Comparison of ENCODE assay signal across 16 cellular contexts in the genomic region with DNA sequence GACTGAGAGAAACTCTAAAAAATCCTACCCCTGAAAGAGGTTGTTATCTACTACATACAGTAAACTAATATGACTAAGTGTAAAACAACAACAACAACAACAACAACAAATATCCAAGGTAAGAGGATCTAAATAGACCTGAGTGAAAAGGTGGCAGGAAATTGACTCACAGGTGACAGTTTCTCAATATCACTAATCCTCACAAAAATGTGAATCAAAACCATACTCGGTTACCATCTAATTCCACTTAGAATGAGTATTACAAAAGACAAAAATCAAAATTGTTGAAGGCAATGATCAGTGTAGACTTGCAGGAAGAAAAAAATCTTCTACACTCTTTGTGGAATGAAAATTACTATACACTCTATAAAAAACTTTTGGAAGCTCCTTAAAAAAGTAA. TPM values are rescaled to one million over a fixed set of nuclear protein-coding genes. Genes with fewer than 3 reads are reported as not detected.
"Had no signal": no experiment of that assay in that cellular context is flagged by ENCODE, and none has a peak within 500 bp of the region (broad histone marks: within the 10 kb centered on the region; RNA-seq: fewer than 3 reads in every experiment).

No MANE protein-coding gene starts in this region.

- ATAC-seq: left colon had no signal

- H3K4me3 ChIP-seq: cardiac muscle cell, lung, right atrium auricular region had no signal

- DNase-seq: activated CD4-positive, CD25-positive, alpha-beta regulatory T cell treated with anti-CD3 and anti-CD28 coated beads, Interleukin-2, amount 50 U/mL, for 72 hours; effector CD4-positive, alpha-beta T cell; foreskin melanocyte; head of caudate nucleus; left colon; naive B cell; small intestine; trophoblast cell had no signal

- H3K27me3 ChIP-seq: cardiac muscle cell, right atrium auricular region had no signal

- FAIRE-seq: astrocyte, colon, small intestine had no signal

- H3K4me3 Mint-ChIP-seq: naive B cell had no signal

- H3K9me3 ChIP-seq: right atrium auricular region had no signal

- H3K4me1 ChIP-seq: right atrium auricular region had no signal

- H3K9me3 Mint-ChIP-seq: naive B cell had no signal

- H3K27ac ChIP-seq: cardiac muscle cell, right atrium auricular region had no signal

- H3K27me3 Mint-ChIP-seq: naive B cell had no signal

RNA-seq across cellular contexts. Expression of a gene that starts 17.5 kb away (rescaled TPM):
- total RNA-seq: astrocyte, cardiac muscle cell, left colon, right atrium auricular region had no signal

RNA-seq across cellular contexts. Expression of a gene that starts 46.0 kb away (rescaled TPM):
- total RNA-seq: activated CD8-positive, alpha-beta memory T cell treated with anti-CD3 and anti-CD28 coated beads for 36 hours; lung; right atrium auricular region; T-helper 2 cell treated with Interferon-gamma antibody and Interleukin-4, amounts not matched to agents 100 ng/mL and 5 ng/mL, for 36 hours had no signal

RNA-seq across cellular contexts. Expression of a gene that starts 54.5 kb away (rescaled TPM):
- total RNA-seq: cardiac muscle cell, left colon, posterior vena cava, right atrium auricular region had no signal
